Comparison of ENCODE assay signal across 18 cellular contexts in the genomic region with DNA sequence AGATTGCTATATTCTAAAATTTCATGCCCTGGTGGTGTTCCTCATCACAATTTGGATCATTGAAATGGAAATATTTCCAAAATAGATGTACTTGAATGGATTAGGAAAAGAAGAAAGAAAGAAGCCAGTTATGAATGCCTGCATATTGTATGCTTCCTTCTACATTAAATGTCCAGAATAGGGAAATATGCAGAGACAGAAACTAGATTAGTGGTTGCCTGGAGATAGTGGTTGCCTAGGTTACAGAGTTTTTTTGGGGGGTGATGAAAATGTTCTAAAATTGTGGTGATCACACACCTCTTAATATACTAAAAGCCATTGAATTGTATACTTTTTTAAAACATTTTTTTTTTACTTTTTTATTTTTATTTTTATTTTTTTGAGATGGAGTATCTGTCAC.
DNase-seq lines count a peak whose midpoint lies in the region; ATAC-seq, FAIRE-seq and TF ChIP-seq lines count a peak whose summit lies in the region.
"Had no signal": no experiment of that assay in that cellular context is flagged by ENCODE, and none has a peak within 500 bp of the region (broad histone marks: within the 10 kb centered on the region; RNA-seq: fewer than 3 reads in every experiment).

No MANE protein-coding gene starts in this region.

- H3K9me3 ChIP-seq in HEK293 (ENCODE audit: control insufficient read depth, insufficient read depth, low read depth, low read length): no peaks in the 10 kb centered on the region
- H3K9me3 ChIP-seq: BE2C had no signal

- POLR2A ChIA-PET in HEK293 (lab: Yijun Ruan, JAX): interaction anchor here (0.7 to 0.9 kb wide), 2 partner anchors 41 to 46 kb away, joined by 3 to 5 read pairs; no protein-coding TSS in a partner anchor

- TF ChIP-seq CTCF in HEK293 (tag by site-specific recombination; IDR thresholded peaks at IDR 0.05) (no peak), D721Med (IDR thresholded peaks at IDR 0.05; ENCODE audit: insufficient read depth, missing control alignments) (no peak)

- no peaks in the 10 kb centered on the region for H3K27me3 Mint-ChIP-seq in memory B cell
- H3K27me3 Mint-ChIP-seq: CD8-positive, alpha-beta memory T cell had no signal

- H3K4me3 ChIP-seq in HEK293 (ENCODE audit: low read depth, low read length): no peak overlapping the region

- ATAC-seq in memory B cell (ENCODE audit: low read depth) (peak; percentile 26), HG03378 (IDR thresholded peaks at IDR 0.05; ENCODE audit: unreplicated experiment) (no peak), GM21390 (IDR thresholded peaks at IDR 0.05; ENCODE audit: unreplicated experiment) (no peak)

- no peaks in the 10 kb centered on the region for H3K36me3 ChIP-seq in HEK293 (ENCODE audit: control insufficient read depth in 2 of 2, insufficient read depth in 1 of 2, low read length in 2 of 2)
- H3K36me3 ChIP-seq: BE2C had no signal

- FAIRE-seq in D721Med (lab: Jason Lieb, UNC): no peak
- FAIRE-seq: G401.6, GM12892, GM18507, H1 had no signal

- CTCF ChIA-PET in HEK293 (lab: Yijun Ruan, JAX): interaction anchor here (0.7 to 1.2 kb wide), 2 partner anchors 90 to 126 kb away, joined by 3 to 4 read pairs; no protein-coding TSS in a partner anchor

- H3K9me3 Mint-ChIP-seq in memory B cell: no peaks in the 10 kb centered on the region
- H3K9me3 Mint-ChIP-seq: CD4-positive, CD25-positive, alpha-beta regulatory T cell; CD8-positive, alpha-beta memory T cell; H9 had no signal

- no peaks in the 10 kb centered on the region for H3K36me3 Mint-ChIP-seq in memory B cell
- H3K36me3 Mint-ChIP-seq: CD4-positive, CD25-positive, alpha-beta regulatory T cell; CD8-positive, alpha-beta memory T cell had no signal

- H3K4me1 ChIP-seq in HEK293 (ENCODE audit: control insufficient read depth, insufficient read depth, low read length): no peaks in the 10 kb centered on the region
- H3K4me1 ChIP-seq: BE2C had no signal

- DNase-seq in MV-4-11 (lab: John Stamatoyannopoulos, UW) (peak; percentile 35), OCI-M1 (lab: John Stamatoyannopoulos, UW) (peak; percentile 8), memory B cell (ENCODE audit: low spot score in 2 of 2) (no peak), D721Med (ENCODE audit: insufficient read length, low spot score) (no peak)
- DNase-seq: BE2C; C1 segment of cervical spinal cord; CD4-positive, CD25-positive, alpha-beta regulatory T cell; CD8-positive, alpha-beta memory T cell; COR-L47; H9 had no signal

- H3K27ac ChIP-seq in HEK293 (ENCODE audit: extremely low read depth, low read depth, low read length): no peak overlapping the region
- H3K27ac ChIP-seq: KMS-11 had no signal

- no peak overlapping the region for H3K27ac Mint-ChIP-seq in memory B cell
- H3K27ac Mint-ChIP-seq: CD4-positive, CD25-positive, alpha-beta regulatory T cell; H9 had no signal

- H3K4me3 Mint-ChIP-seq in memory B cell: no peak overlapping the region
- H3K4me3 Mint-ChIP-seq: CD4-positive, CD25-positive, alpha-beta regulatory T cell; CD8-positive, alpha-beta memory T cell; H9 had no signal

- H3K4me1 Mint-ChIP-seq in memory B cell: no peaks in the 10 kb centered on the region
- H3K4me1 Mint-ChIP-seq: CD4-positive, CD25-positive, alpha-beta regulatory T cell; CD8-positive, alpha-beta memory T cell; H9 had no signal

TF ChIP-seq in HEK293, 187 proteins besides CTCF, POLR2A, EP300 and RAD21:
- TF ChIP-seq, protein P1, sequence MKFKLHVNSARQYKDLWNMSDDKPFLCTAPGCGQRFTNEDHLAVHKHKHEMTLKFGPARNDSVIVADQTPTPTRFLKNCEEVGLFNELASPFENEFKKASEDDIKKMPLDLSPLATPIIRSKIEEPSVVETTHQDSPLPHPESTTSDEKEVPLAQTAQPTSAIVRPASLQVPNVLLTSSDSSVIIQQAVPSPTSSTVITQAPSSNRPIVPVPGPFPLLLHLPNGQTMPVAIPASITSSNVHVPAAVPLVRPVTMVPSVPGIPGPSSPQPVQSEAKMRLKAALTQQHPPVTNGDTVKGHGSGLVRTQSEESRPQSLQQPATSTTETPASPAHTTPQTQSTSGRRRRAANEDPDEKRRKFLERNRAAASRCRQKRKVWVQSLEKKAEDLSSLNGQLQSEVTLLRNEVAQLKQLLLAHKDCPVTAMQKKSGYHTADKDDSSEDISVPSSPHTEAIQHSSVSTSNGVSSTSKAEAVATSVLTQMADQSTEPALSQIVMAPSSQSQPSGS (tag by site-specific recombination; IDR thresholded peaks at IDR 0.05; ENCODE audit: low read depth): no peak
- 0 out of 2 replicates have a peak, but pooled peaks have one; percentile 58 for TF ChIP-seq MYNN (tag by site-specific recombination; IDR thresholded peaks at IDR 0.05; ENCODE audit: borderline replicate concordance)

Comparison
In these comparisons a context has a peak if more than half of its experiments do, and no peak if none do; other contexts are left out.
1. DNase-seq: peak in MV-4-11 (single experiment) and OCI-M1 (single experiment); none in memory B cell (0 of 2) and D721Med (single experiment).